16 cellular contexts compared by ENCODE assay signal in the genomic region with DNA sequence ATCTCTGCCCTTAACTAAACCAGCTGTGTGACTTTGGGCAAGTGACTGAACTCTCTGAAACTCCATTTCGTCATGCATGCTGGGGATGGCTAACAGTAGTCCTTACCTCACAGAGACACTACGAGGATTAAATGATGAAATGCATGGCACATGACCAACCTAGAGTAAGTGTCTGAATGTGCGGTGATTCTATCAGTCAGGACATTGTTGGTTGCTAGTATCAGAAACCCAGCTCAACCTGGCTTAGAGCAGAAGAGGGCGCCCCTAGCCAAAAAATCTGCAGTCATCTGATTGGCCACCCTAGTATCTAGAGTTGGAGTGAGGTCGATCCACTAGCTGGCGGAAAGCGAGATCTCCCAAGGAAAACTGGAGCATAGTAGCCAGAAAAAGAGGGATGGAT. TPM values are rescaled to one million over a fixed set of nuclear protein-coding genes. Genes with fewer than 3 reads are reported as not detected.
DNase-seq lines count a peak whose midpoint lies in the region; ATAC-seq, FAIRE-seq and TF ChIP-seq lines count a peak whose summit lies in the region.
"Had no signal": no experiment of that assay in that cellular context is flagged by ENCODE, and none has a peak within 500 bp of the region (broad histone marks: within the 10 kb centered on the region; RNA-seq: fewer than 3 reads in every experiment).

No MANE protein-coding gene starts in this region.

- intact Hi-C loops in right lobe of liver (cut with DNase I): no loop called here

- no peaks in the 10 kb centered on the region for H3K79me2 ChIP-seq in H1 (ENCODE audit: control insufficient read depth in 1 of 2, insufficient read depth in 2 of 2, low read length in 2 of 2)

- no peak overlapping the region for H3K56ac ChIP-seq in H1 (replicated peaks; ENCODE audit: insufficient read length, low read depth, low read length)

- no peak overlapping the region for H2BK20ac ChIP-seq in H1 (ENCODE audit: low read length)

- no peak overlapping the region for H3K4me3 ChIP-seq in GM06990 (replicated peaks; ENCODE audit: low read depth, low read length)
- H3K4me3 ChIP-seq in H1 (ENCODE audit: extremely low read depth in 1 of 4, insufficient read depth in 2 of 4, low read depth in 3 of 4, low read length in 4 of 4): no peak overlapping the region
- no peak overlapping the region for H3K4me3 ChIP-seq in right lobe of liver
- H3K4me3 ChIP-seq: cardiac muscle cell, SJCRH30 had no signal

- H2BK120ac ChIP-seq in H1 (replicated peaks; ENCODE audit: low read depth, low read length): no peak overlapping the region

- TF ChIP-seq EP300 in H1 (IDR thresholded peaks at IDR 0.05; ENCODE audit: borderline replicate concordance in 1 of 2, low read depth in 2 of 2, low read length in 2 of 2): no peak

- H3K9me3 ChIP-seq in H1 (ENCODE audit: insufficient read depth in 2 of 2, low read depth in 1 of 2, low read length in 1 of 2) (no peaks in the 10 kb centered on the region), right lobe of liver (no peaks in the 10 kb centered on the region)
- H3K9me3 ChIP-seq: SJCRH30 had no signal

- no peak overlapping the region for H3K4ac ChIP-seq in H1 (replicated peaks; ENCODE audit: insufficient read length, low read depth, low read length)

- no peak overlapping the region for H3K18ac ChIP-seq in H1 (ENCODE audit: extremely low read depth, low read length)

- no peak overlapping the region for H4K91ac ChIP-seq in H1 (replicated peaks; ENCODE audit: insufficient read length, low read length)

- H2AK5ac ChIP-seq in H1 (ENCODE audit: low read depth, low read length): no peak overlapping the region

- H4K8ac ChIP-seq in H1 (ENCODE audit: extremely low read depth, insufficient read depth, low read length): no peak overlapping the region

- no peak overlapping the region for H3K14ac ChIP-seq in H1 (ENCODE audit: insufficient read length)

- DNase-seq in GM06990 (ENCODE audit: extremely low read depth, insufficient read length): no peak
- DNase-seq in MV-4-11 (lab: John Stamatoyannopoulos, UW): peak; percentile 8
- peak in 1 of 2 experiments; percentile 61 for DNase-seq in H1 (ENCODE audit: low read depth in 1 of 2, low spot score in 2 of 2)
- no peak for DNase-seq in right lobe of liver
- DNase-seq in NK-92 treated with Interleukin-12 subunit alpha and Interleukin-12 subunit beta, amount 100 ng/mL, for 24 hours (lab: John Stamatoyannopoulos, UW): no peak
- DNase-seq: activated CD4-positive, alpha-beta T cell treated with anti-CD3 and anti-CD28 coated beads for 1 hour; kidney; naive thymus-derived CD4-positive, alpha-beta T cell; NCI-H226; SJCRH30 had no signal

- no peak overlapping the region for H2BK12ac ChIP-seq in H1 (ENCODE audit: low read depth, low read length)

- FAIRE-seq in H1 (lab: Jason Lieb, UNC): no peak
- FAIRE-seq: kidney, urothelium cell line had no signal

- TF ChIP-seq POLR2A in H1 (IDR thresholded peaks at IDR 0.05; ENCODE audit: control extremely low read depth in 1 of 2, low read depth in 2 of 2, low read length in 2 of 2) (no peak), right lobe of liver (IDR thresholded peaks at IDR 0.05) (no peak)

- no peak overlapping the region for H4K5ac ChIP-seq in H1 (ENCODE audit: insufficient read length, low read depth, low read length)

- H2BK5ac ChIP-seq in H1 (ENCODE audit: low read depth, low read length): no peak overlapping the region

- H3K36me3 ChIP-seq in GM06990 (ENCODE audit: control insufficient read depth, insufficient read depth, low read length) (no peaks in the 10 kb centered on the region), H1 (ENCODE audit: control insufficient read depth in 2 of 4, insufficient read depth in 4 of 4, low read length in 3 of 4) (no peaks in the 10 kb centered on the region), right lobe of liver (no peaks in the 10 kb centered on the region)

- H3K79me1 ChIP-seq in H1 (ENCODE audit: low read depth, low read length): peaks cover 2% of the 10 kb centered on the region; the same call in 1 of the 2 replicates

- 71% methylated on average over 7 of the region's 7 CpGs; no CpG with 5 or more reads in 1 of the 2 experiments for WGBS in H1 (ENCODE audit: extremely low coverage in 1 of 2, insufficient coverage in 1 of 2, insufficient read length in 1 of 2, insufficient replicate concordance in 2 of 2, low coverage in 1 of 2, low lambda C conversion rate in 2 of 2, missing lambda C conversion rate in 1 of 2), 2 experiments
- WGBS in right lobe of liver (ENCODE audit: insufficient coverage, low coverage, low lambda C conversion rate, missing lambda C conversion rate): 60% methylated on average over 6 of the region's 7 CpGs

- POLR2A ChIA-PET in H1 (lab: Charles Lee; ENCODE audit: partially characterized antibody): interaction anchor here (1.0 to 1.2 kb wide), 2 partner anchors 29 to 105 kb away, joined by 3 read pairs; no protein-coding TSS in a partner anchor

- CTCF ChIA-PET in H1 (lab: Charles Lee; ENCODE audit: partially characterized antibody): interaction anchor here (0.6 to 17.9 kb wide), 27 partner anchors 10 to 1237 kb away, joined by 3 to 176 read pairs (median 3); partner anchors contain the start of gene NEURL1B

- no peak overlapping the region for H3K23ac ChIP-seq in H1 (ENCODE audit: insufficient read length)

- H3K4me1 ChIP-seq in H1 (replicated peaks in 1 of 4; ENCODE audit: control insufficient read depth in 3 of 4, insufficient read depth in 4 of 4, low read length in 3 of 4) (no peaks in the 10 kb centered on the region), right lobe of liver (peaks cover 0 to 8% (median under 1%) of the 10 kb centered on the region in 4 donors)

- peak; percentile 58 to 81 for TF ChIP-seq RAD21 in H1 (IDR thresholded peaks at IDR 0.05 in 1 of 2, conservative IDR thresholded peaks at IDR 0.05 in 1 of 2; ENCODE audit: low read depth in 2 of 2, low read length in 2 of 2)

- no peak overlapping the region for H3K9ac ChIP-seq in H1 (replicated peaks in 1 of 4; ENCODE audit: extremely low read depth in 1 of 4, low read depth in 3 of 4, low read length in 3 of 4)

- no peak overlapping the region for H3K27ac ChIP-seq in H1 (ENCODE audit: low read depth, low read length)
- H3K27ac ChIP-seq in right lobe of liver: no peak overlapping the region
- H3K27ac ChIP-seq: epithelial cell of prostate, SJCRH30 had no signal

- TF ChIP-seq CTCF in GM06990 (IDR thresholded peaks at IDR 0.05; ENCODE audit: insufficient read depth, low read length, poor library complexity, severe bottlenecking): peak; percentile 38
- peak; percentile 26 to 70 (median 63) for TF ChIP-seq CTCF in H1 (IDR thresholded peaks at IDR 0.05; ENCODE audit: control extremely low read depth in 1 of 3, insufficient read depth in 1 of 3, low read depth in 1 of 3, low read length in 3 of 3)
- TF ChIP-seq CTCF in right lobe of liver (IDR thresholded peaks at IDR 0.05): no peak

- no peak overlapping the region for H3K4me2 ChIP-seq in H1 (ENCODE audit: insufficient read depth in 1 of 2, low read depth in 2 of 2, low read length in 2 of 2)

- no peaks in the 10 kb centered on the region for H4K20me1 ChIP-seq in H1 (replicated peaks in 1 of 2; ENCODE audit: control insufficient read depth in 1 of 2, insufficient read depth in 2 of 2, low read length in 2 of 2)

- H3K23me2 ChIP-seq in H1 (ENCODE audit: low read depth, low read length): no peaks in the 10 kb centered on the region

- H2BK15ac ChIP-seq in H1 (ENCODE audit: low read length): no peak overlapping the region

- no peak overlapping the region for H2AFZ ChIP-seq in H1 (ENCODE audit: low read length)

- H3K27me3 ChIP-seq in GM06990 (replicated peaks; ENCODE audit: control insufficient read depth, insufficient read depth, low read length) (no peaks in the 10 kb centered on the region; the same call in none of the 2 replicates), H1 (replicated peaks in 1 of 4; ENCODE audit: control insufficient read depth in 3 of 4, extremely low read depth in 1 of 4, insufficient read depth in 3 of 4, low read length in 3 of 4) (no peaks in the 10 kb centered on the region; a peak in 1 of 7 replicates), right lobe of liver (no peaks in the 10 kb centered on the region)
- H3K27me3 ChIP-seq: cardiac muscle cell, SJCRH30 had no signal

- peak in 3 of 4 donors; percentile 13 to 61 (median 42) for ATAC-seq in right lobe of liver
- ATAC-seq in GM19324 (IDR thresholded peaks at IDR 0.05; ENCODE audit: low FRiP score, unreplicated experiment): no peak
- ATAC-seq in HG02678 (IDR thresholded peaks at IDR 0.05; ENCODE audit: unreplicated experiment): no peak
- no peak for ATAC-seq in GM18517 (IDR thresholded peaks at IDR 0.05; ENCODE audit: unreplicated experiment)
- ATAC-seq: naive thymus-derived CD4-positive, alpha-beta T cell had no signal

TF ChIP-seq in H1, 55 proteins besides CTCF, POLR2A, EP300 and RAD21 (continues in another document):
- TF ChIP-seq CBX8 (IDR thresholded peaks at IDR 0.05; ENCODE audit: borderline replicate concordance, low read depth, low read length) (no peak), SP1 (IDR thresholded peaks at IDR 0.05; ENCODE audit: low read depth, low read length) (no peak), RXRA (IDR thresholded peaks at IDR 0.05; ENCODE audit: insufficient read depth, low read depth, low read length) (no peak), FOSL1 (IDR thresholded peaks at IDR 0.05; ENCODE audit: insufficient read depth, low read depth, low read length) (no peak), CHD1 (IDR thresholded peaks at IDR 0.05; ENCODE audit: low read depth, low read length) (no peak), CHD2 (IDR thresholded peaks at IDR 0.05; ENCODE audit: low read length) (no peak), RBBP5 (IDR thresholded peaks at IDR 0.05; ENCODE audit: borderline replicate concordance, low read depth, low read length) (no peak), CTBP2 (IDR thresholded peaks at IDR 0.05; ENCODE audit: borderline replicate concordance, insufficient read depth, insufficient read length, low read length) (no peak), TAF1 (IDR thresholded peaks at IDR 0.05; ENCODE audit: low read depth, low read length) (no peak), EZH2 (IDR thresholded peaks at IDR 0.05; ENCODE audit: low read depth, low read length, severe bottlenecking) (no peak)
- TF ChIP-seq, protein P1, sequence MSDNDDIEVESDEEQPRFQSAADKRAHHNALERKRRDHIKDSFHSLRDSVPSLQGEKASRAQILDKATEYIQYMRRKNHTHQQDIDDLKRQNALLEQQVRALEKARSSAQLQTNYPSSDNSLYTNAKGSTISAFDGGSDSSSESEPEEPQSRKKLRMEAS (IDR thresholded peaks at IDR 0.05): no peak

RNA-seq across cellular contexts. Expression of gene NEURL1B, which starts 25.2 kb away (rescaled TPM):
- 5.7 and 6.1 TPM in 2 replicates for total RNA-seq in H1 (2021; fragmentation: NEBNext Ultra II Directional; extraction: Animal tissue kit (Norgen Biotek cat#: 25700))
- polyA plus RNA-seq in H1 (2011; rRNA removed): 3.3 and 5.4 TPM in 2 replicates
- polyA plus RNA-seq in H1 (2011; cell fraction: cytosol; rRNA removed): 4.8 TPM
- 15.7 TPM for polyA plus RNA-seq in H1 (2011; cell fraction: nucleus; rRNA removed)
- 4.5 to 5.3 TPM (median 4.5 TPM) in 4 replicates for polyA plus RNA-seq in H1 (2012, experiment 1 of 2)
- 4.2 TPM for polyA plus RNA-seq in H1 (2012, experiment 2 of 2)
- polyA plus RNA-seq in H1 (2013, experiment 1 of 2): 2.9 TPM
- polyA plus RNA-seq in H1 (2013, experiment 2 of 2): 2.8 TPM
- polyA minus RNA-seq in H1 (2011; rRNA and poly(A)+ RNA removed): 3.9 and 4.0 TPM in 2 replicates
- polyA minus RNA-seq in H1 (2011; cell fraction: cytosol; rRNA and poly(A)+ RNA removed): 5.5 TPM
- polyA minus RNA-seq in H1 (2011; cell fraction: nucleus; rRNA and poly(A)+ RNA removed): 4.4 TPM
- total RNA-seq in right lobe of liver: 1 to 10 TPM; 4.9 to 9.8 (median 6.4) TPM

Comparison
In these comparisons a context has a peak if more than half of its experiments do, and no peak if none do; other contexts are left out.
1. CTCF ChIP-seq: peak in GM06990 (single experiment) and H1 (3 of 3); none in right lobe of liver (0 of 4).
2. ATAC-seq: peak in right lobe of liver (3 of 4); none in GM19324 (single experiment), HG02678 (single experiment) and GM18517 (single experiment).